Comparison of ENCODE assay signal across 11 cellular contexts in the genomic region with DNA sequence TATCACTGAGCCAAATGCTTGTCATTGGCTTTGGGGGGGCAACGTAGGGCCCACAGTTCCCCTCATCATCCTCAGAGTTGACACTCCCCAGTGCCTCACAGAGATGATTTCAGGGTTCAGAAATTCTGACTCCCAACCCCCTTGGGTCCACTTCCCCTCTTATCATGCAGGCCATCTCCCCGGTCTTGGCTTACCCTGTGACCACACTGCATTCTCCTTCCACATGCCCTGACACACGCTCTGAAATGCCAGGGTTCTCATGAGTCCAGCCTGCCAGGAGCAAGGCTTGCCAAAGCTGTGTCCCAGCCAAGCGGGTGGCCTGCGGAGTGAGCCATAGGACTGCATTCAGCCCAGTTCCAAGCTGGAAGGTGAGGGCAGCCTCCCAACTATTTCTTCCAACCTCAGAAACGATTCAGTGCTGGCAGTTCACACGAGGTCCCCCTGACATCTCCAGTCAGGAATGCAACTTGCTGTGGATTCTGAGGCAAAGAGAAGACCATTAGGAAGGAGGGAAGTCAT.
DNase-seq lines count a peak whose midpoint lies in the region; ATAC-seq, FAIRE-seq and TF ChIP-seq lines count a peak whose summit lies in the region.
"Had no signal": no experiment of that assay in that cellular context is flagged by ENCODE, and none has a peak within 500 bp of the region (broad histone marks: within the 10 kb centered on the region; RNA-seq: fewer than 3 reads in every experiment).

No MANE protein-coding gene starts in this region.

- FAIRE-seq in pancreas (lab: Jason Lieb, UNC) = no peak

- intact Hi-C loops in pancreas (cut with DNase I) = no loop called here

- no peak overlapping the region for H3K27ac ChIP-seq in pancreas

- no peaks in the 10 kb centered on the region for H3K27me3 ChIP-seq in pancreas
- no peaks in the 10 kb centered on the region for H3K27me3 ChIP-seq in BE2C

- WGBS in pancreas, 2 donors = 48 to 56% methylated on average over 7 of the region's 7 CpGs

- peak; percentile 78 for ATAC-seq in SK-N-SH treated with all-trans-retinoic acid at 6 μM for 48 hours
- peak; percentile 46 to 83 (median 56) for ATAC-seq in pancreas
- ATAC-seq in GM19023 (IDR thresholded peaks at IDR 0.05; ENCODE audit: unreplicated experiment) = no peak
- ATAC-seq in HG03460 (IDR thresholded peaks at IDR 0.05; ENCODE audit: unreplicated experiment) = no peak
- no peak for ATAC-seq in HG03025 (IDR thresholded peaks at IDR 0.05; ENCODE audit: low FRiP score, unreplicated experiment)
- ATAC-seq: activated CD8-positive, alpha-beta T cell treated with anti-CD3 and anti-CD28 coated beads, Interleukin-2, amount 10 ng/mL, durations not matched to agents 7 days and 5 days; stimulated activated naive CD8-positive, alpha-beta T cell treated with anti-CD3 and anti-CD28 coated beads, Interleukin-15, Interleukin-2, amounts not matched to agents 100 U/mL and 50 U/mL, for 24 hours had no signal

- no peaks in the 10 kb centered on the region for H3K36me3 ChIP-seq in pancreas
- H3K36me3 ChIP-seq in BE2C = no peaks in the 10 kb centered on the region

- H3K9me3 ChIP-seq in pancreas (no peaks in the 10 kb centered on the region), BE2C (peaks cover 3% of the 10 kb centered on the region; the same call in 1 of the 2 replicates)

- DNase-seq in Ammon's horn (ENCODE audit: low spot score) (peak; percentile 38), fibroblast of the aortic adventitia (ENCODE audit: low read depth) (peak; percentile 99), pancreas (peak in 4 of 6 donors; percentile 20 to 66 (median 52)), BE2C (no peak)
- DNase-seq: activated CD8-positive, alpha-beta T cell treated with anti-CD3 and anti-CD28 coated beads, Interleukin-2, amount 10 ng/mL, durations not matched to agents 7 days and 5 days; CD4-positive, alpha-beta T cell; stimulated activated naive CD8-positive, alpha-beta T cell treated with anti-CD3 and anti-CD28 coated beads, Interleukin-15, Interleukin-2, amounts not matched to agents 100 U/mL and 50 U/mL, for 24 hours had no signal

- H3K4me3 ChIP-seq in fibroblast of the aortic adventitia (ENCODE audit: low read depth, low read length) (no peak overlapping the region), pancreas (no peak overlapping the region), BE2C (ENCODE audit: low read depth, low read length) (no peak overlapping the region)

- TF ChIP-seq CTCF in fibroblast of the aortic adventitia (IDR thresholded peaks at IDR 0.05; ENCODE audit: insufficient read depth, low read length) (no peak), pancreas (IDR thresholded peaks at IDR 0.05) (no peak), BE2C (IDR thresholded peaks at IDR 0.05; ENCODE audit: low read depth, low read length) (no peak)

- no peaks in the 10 kb centered on the region for H3K4me1 ChIP-seq in pancreas
- H3K4me1 ChIP-seq in BE2C = no peaks in the 10 kb centered on the region

TF ChIP-seq in SK-N-SH treated with all-trans-retinoic acid at 6 μM for 48 hours, 23 proteins besides CTCF, POLR2A, EP300 and RAD21:
- TF ChIP-seq TCF4 (CRISPR knock-in tag; IDR thresholded peaks at IDR 0.05; ENCODE audit: borderline replicate concordance) (no peak), PPARA (CRISPR knock-in tag; IDR thresholded peaks at IDR 0.05; ENCODE audit: borderline replicate concordance) (no peak), TOX (CRISPR knock-in tag; IDR thresholded peaks at IDR 0.05; ENCODE audit: borderline replicate concordance) (no peak), CSRNP3 (CRISPR knock-in tag; IDR thresholded peaks at IDR 0.05) (no peak), ZNF8 (CRISPR knock-in tag; IDR thresholded peaks at IDR 0.05) (no peak), OSR1 (CRISPR knock-in tag; IDR thresholded peaks at IDR 0.05) (no peak), ARNTL (CRISPR knock-in tag; IDR thresholded peaks at IDR 0.05; ENCODE audit: borderline replicate concordance, low read depth) (no peak), BACH2 (CRISPR knock-in tag; IDR thresholded peaks at IDR 0.05; ENCODE audit: borderline replicate concordance) (no peak), ZFP30 (CRISPR knock-in tag; IDR thresholded peaks at IDR 0.05) (no peak), ISL1 (CRISPR knock-in tag; IDR thresholded peaks at IDR 0.05) (no peak), GLIS3 (CRISPR knock-in tag; IDR thresholded peaks at IDR 0.05) (no peak), ZNF70 (CRISPR knock-in tag; IDR thresholded peaks at IDR 0.05) (no peak), RARB (CRISPR knock-in tag; IDR thresholded peaks at IDR 0.05) (no peak), ZNF565 (CRISPR knock-in tag; conservative IDR thresholded peaks at IDR 0.05; ENCODE audit: low read depth) (no peak)
- TF ChIP-seq, protein P1, sequence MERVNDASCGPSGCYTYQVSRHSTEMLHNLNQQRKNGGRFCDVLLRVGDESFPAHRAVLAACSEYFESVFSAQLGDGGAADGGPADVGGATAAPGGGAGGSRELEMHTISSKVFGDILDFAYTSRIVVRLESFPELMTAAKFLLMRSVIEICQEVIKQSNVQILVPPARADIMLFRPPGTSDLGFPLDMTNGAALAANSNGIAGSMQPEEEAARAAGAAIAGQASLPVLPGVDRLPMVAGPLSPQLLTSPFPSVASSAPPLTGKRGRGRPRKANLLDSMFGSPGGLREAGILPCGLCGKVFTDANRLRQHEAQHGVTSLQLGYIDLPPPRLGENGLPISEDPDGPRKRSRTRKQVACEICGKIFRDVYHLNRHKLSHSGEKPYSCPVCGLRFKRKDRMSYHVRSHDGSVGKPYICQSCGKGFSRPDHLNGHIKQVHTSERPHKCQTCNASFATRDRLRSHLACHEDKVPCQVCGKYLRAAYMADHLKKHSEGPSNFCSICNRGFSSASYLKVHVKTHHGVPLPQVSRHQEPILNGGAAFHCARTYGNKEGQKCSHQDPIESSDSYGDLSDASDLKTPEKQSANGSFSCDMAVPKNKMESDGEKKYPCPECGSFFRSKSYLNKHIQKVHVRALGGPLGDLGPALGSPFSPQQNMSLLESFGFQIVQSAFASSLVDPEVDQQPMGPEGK (CRISPR knock-in tag; IDR thresholded peaks at IDR 0.05; ENCODE audit: borderline replicate concordance) = no peak

Comparison
In these comparisons a context has a peak if more than half of its experiments do, and no peak if none do; other contexts are left out.
1. ATAC-seq: peak in SK-N-SH treated with all-trans-retinoic acid at 6 μM for 48 hours (single experiment) and pancreas (4 of 4); none in GM19023 (single experiment), HG03460 (single experiment) and HG03025 (single experiment).